In genomic region chr3:187125319-187126031, GRCh38 we compare ENCODE assay signal across 13 cellular contexts.
DNase-seq lines count a peak whose midpoint lies in the region; ATAC-seq lines count a peak whose summit lies in the region.
"Had no signal": no experiment of that assay in that cellular context is flagged by ENCODE, and none has a peak within 500 bp of the region (broad histone marks: within the 10 kb centered on the region; RNA-seq: fewer than 3 reads in every experiment).

No MANE protein-coding gene starts in this region.

- H3K4me1 Mint-ChIP-seq in stimulated activated memory B cell treated with anti-CD40 and anti-IgM and Interleukin-4, amounts not matched to agents 10 μg/mL and 1 μg/mL and 100 μg/mL, for 72 hours = peaks cover 20% of the 10 kb centered on the region
- H3K4me1 Mint-ChIP-seq: mesothelial cell of epicardium had no signal

- H3K27me3 Mint-ChIP-seq in stimulated activated memory B cell treated with anti-CD40 and anti-IgM and Interleukin-4, amounts not matched to agents 10 μg/mL and 1 μg/mL and 100 μg/mL, for 72 hours = no peaks in the 10 kb centered on the region
- H3K27me3 Mint-ChIP-seq: activated CD4-positive, alpha-beta memory T cell treated with anti-CD3 and anti-CD28 coated beads, Interleukin-2, amount 10 ng/mL, durations not matched to agents 7 days and 5 days; activated naive CD8-positive, alpha-beta T cell had no signal

- peaks cover 2% of the 10 kb centered on the region for H3K9me3 Mint-ChIP-seq in stimulated activated memory B cell treated with anti-CD40 and anti-IgM and Interleukin-4, amounts not matched to agents 10 μg/mL and 1 μg/mL and 100 μg/mL, for 72 hours

- H3K27ac Mint-ChIP-seq in stimulated activated memory B cell treated with anti-CD40 and anti-IgM and Interleukin-4, amounts not matched to agents 10 μg/mL and 1 μg/mL and 100 μg/mL, for 72 hours = peak overlapping the region; percentile 31
- H3K27ac Mint-ChIP-seq: activated CD4-positive, alpha-beta memory T cell treated with anti-CD3 and anti-CD28 coated beads, Interleukin-2, amount 10 ng/mL, durations not matched to agents 7 days and 5 days; activated naive CD8-positive, alpha-beta T cell; mesothelial cell of epicardium had no signal

- peaks cover 4% of the 10 kb centered on the region for H3K36me3 Mint-ChIP-seq in stimulated activated memory B cell treated with anti-CD40 and anti-IgM and Interleukin-4, amounts not matched to agents 10 μg/mL and 1 μg/mL and 100 μg/mL, for 72 hours

- H3K4me3 Mint-ChIP-seq in stimulated activated memory B cell treated with anti-CD40 and anti-IgM and Interleukin-4, amounts not matched to agents 10 μg/mL and 1 μg/mL and 100 μg/mL, for 72 hours = no peak overlapping the region
- H3K4me3 Mint-ChIP-seq: activated CD4-positive, alpha-beta memory T cell treated with anti-CD3 and anti-CD28 coated beads, Interleukin-2, amount 10 ng/mL, durations not matched to agents 7 days and 5 days; activated naive CD8-positive, alpha-beta T cell; mesothelial cell of epicardium had no signal

- DNase-seq in NCI-H2196 (lab: John Stamatoyannopoulos, UW; ENCODE audit: unreplicated experiment) = peak; percentile 46
- DNase-seq in NCI-H2196 treated with DMSO at 0.1 percent for 48 hours (lab: John Stamatoyannopoulos, UW; ENCODE audit: unreplicated experiment) = no peak
- DNase-seq in stimulated activated naive CD4-positive, alpha-beta T cell treated with Interleukin-2 at 50 U/mL for 16 hours (lab: John Stamatoyannopoulos, UW) = no peak
- DNase-seq in GM03348 (ENCODE audit: low spot score) = no peak
- DNase-seq in stimulated activated CD4-positive, alpha-beta T cell treated with anti-CD3 and anti-CD28 coated beads, Interleukin-15, amount 100 ng/mL, for 24 hours = no peak
- DNase-seq: activated CD4-positive, alpha-beta memory T cell treated with anti-CD3 and anti-CD28 coated beads, Interleukin-2, amount 10 ng/mL, durations not matched to agents 7 days and 5 days; DMS153; NCI-H774 had no signal

- ATAC-seq in HG02642 (IDR thresholded peaks at IDR 0.05; ENCODE audit: poor library complexity, unreplicated experiment) (peak; percentile 84), HG03457 (IDR thresholded peaks at IDR 0.05; ENCODE audit: unreplicated experiment) (peak; percentile 68)
- ATAC-seq in stimulated activated memory B cell treated with anti-CD40 and anti-IgM and Interleukin-4, amounts not matched to agents 10 μg/mL and 1 μg/mL and 100 μg/mL, for 72 hours = peak; percentile 82
